ENCODE assay signal across 14 cellular contexts in genomic region chr9:71812385-71812784, GRCh38. TPM values are rescaled to one million over a fixed set of nuclear protein-coding genes. Genes with fewer than 3 reads are reported as not detected.
DNase-seq lines count a peak whose midpoint lies in the region; ATAC-seq and TF ChIP-seq lines count a peak whose summit lies in the region.
"Had no signal": no experiment of that assay in that cellular context is flagged by ENCODE, and none has a peak within 500 bp of the region (broad histone marks: within the 10 kb centered on the region; RNA-seq: fewer than 3 reads in every experiment).

No MANE protein-coding gene starts in this region.

- H3K4me3 ChIP-seq in AG04450 (ENCODE audit: low read depth, low read length) (no peak overlapping the region), MG63 (no peak overlapping the region), coronary artery (no peak overlapping the region), mesenchymal stem cell (ENCODE audit: insufficient read depth in 1 of 2, low read depth in 1 of 2, low read length in 2 of 2) (no peak overlapping the region)
- H3K4me3 ChIP-seq: skin epidermis had no signal

- no peak overlapping the region for H2BK15ac ChIP-seq in mesenchymal stem cell (ENCODE audit: low read depth, poor library complexity, severe bottlenecking)

- H3K36me3 Mint-ChIP-seq in activated CD4-positive, alpha-beta T cell treated with anti-CD3 and anti-CD28 coated beads, Interleukin-2, amount 10 ng/mL, durations not matched to agents 24 days and 14 days (ENCODE audit: low read depth), result no peaks in the 10 kb centered on the region
- H3K36me3 Mint-ChIP-seq: activated naive CD8-positive, alpha-beta T cell treated with anti-CD3 and anti-CD28 coated beads, Interleukin-2, amount 10 ng/mL, durations not matched to agents 7 days and 5 days; CD4-positive, alpha-beta memory T cell had no signal

- WGBS in mesenchymal stem cell, result 96% methylated on average over 4 of the region's 4 CpGs

- peak; percentile 31 for TF ChIP-seq CTCF in AG04450 (IDR thresholded peaks at IDR 0.05; ENCODE audit: low read depth, low read length)
- no peak for TF ChIP-seq CTCF in coronary artery (IDR thresholded peaks at IDR 0.05)

- H3K79me1 ChIP-seq in mesenchymal stem cell (replicated peaks; ENCODE audit: low read length, poor library complexity, severe bottlenecking), result no peaks in the 10 kb centered on the region

- H3K4me3 Mint-ChIP-seq in activated CD4-positive, alpha-beta T cell treated with anti-CD3 and anti-CD28 coated beads, Interleukin-2, amount 10 ng/mL, durations not matched to agents 24 days and 14 days, result no peak overlapping the region
- H3K4me3 Mint-ChIP-seq: activated naive CD8-positive, alpha-beta T cell treated with anti-CD3 and anti-CD28 coated beads, Interleukin-2, amount 10 ng/mL, durations not matched to agents 7 days and 5 days; CD4-positive, alpha-beta memory T cell had no signal

- H4K91ac ChIP-seq in mesenchymal stem cell (ENCODE audit: low read length), result no peak overlapping the region

- no peak overlapping the region for H3K4me2 ChIP-seq in mesenchymal stem cell (ENCODE audit: low read length, poor library complexity, severe bottlenecking)

- CTCF ChIA-PET in AG04450 (lab: Charles Lee), result interaction anchor here (0.6 to 2.4 kb wide), 4 partner anchors 132 to 214 kb away, joined by 3 to 12 read pairs (median 7); no protein-coding TSS in a partner anchor

- H3K9ac ChIP-seq in mesenchymal stem cell (ENCODE audit: low read length), result peak overlapping the region; percentile 24

- peak overlapping the region in 1 of 2 experiments; percentile 74 for H3K23ac ChIP-seq in mesenchymal stem cell (ENCODE audit: low read length in 2 of 2)

- H2BK5ac ChIP-seq in mesenchymal stem cell (ENCODE audit: low read depth, low read length, poor library complexity, severe bottlenecking), result no peak overlapping the region

- intact Hi-C loops in activated CD4-positive, alpha-beta T cell treated with anti-CD3 and anti-CD28 coated beads, Interleukin-2, amount 10 ng/mL, durations not matched to agents 24 days and 14 days (cut with micrococcal nuclease), result no loop called here

- no peaks in the 10 kb centered on the region for H3K4me1 ChIP-seq in mesenchymal stem cell (ENCODE audit: control insufficient read depth, insufficient read depth, low read depth, low read length)

- H2AFZ ChIP-seq in mesenchymal stem cell (ENCODE audit: low read depth, low read length), result no peak overlapping the region

- H3K9me3 ChIP-seq in AG04450 (ENCODE audit: control insufficient read depth, insufficient read depth, low read length) (no peaks in the 10 kb centered on the region), MG63 (no peaks in the 10 kb centered on the region), mesenchymal stem cell (ENCODE audit: control insufficient read depth, low read length) (no peaks in the 10 kb centered on the region)

- H2BK12ac ChIP-seq in mesenchymal stem cell (ENCODE audit: low read length in 2 of 2), result no peak overlapping the region

- peaks cover 5% of the 10 kb centered on the region for H3K4me1 Mint-ChIP-seq in activated CD4-positive, alpha-beta T cell treated with anti-CD3 and anti-CD28 coated beads, Interleukin-2, amount 10 ng/mL, durations not matched to agents 24 days and 14 days

- POLR2A ChIA-PET in AG04450 (lab: Yijun Ruan, JAX), result no interaction called here

- H2BK120ac ChIP-seq in mesenchymal stem cell (ENCODE audit: low read depth, low read length), result no peak overlapping the region

- H3K27ac ChIP-seq in AG04450 (ENCODE audit: low read depth, low read length), result no peak overlapping the region
- peak overlapping the region; percentile 23 to 62 for H3K27ac ChIP-seq in coronary artery
- H3K27ac ChIP-seq in mesenchymal stem cell (ENCODE audit: low read length, poor library complexity, severe bottlenecking), result no peak overlapping the region

- H3K4ac ChIP-seq in mesenchymal stem cell (ENCODE audit: low read depth in 1 of 2, low read length in 2 of 2), result no peak overlapping the region

- H3K18ac ChIP-seq in mesenchymal stem cell (ENCODE audit: low read depth in 1 of 2, low read length in 2 of 2), result no peak overlapping the region

- no peak for ATAC-seq in HG02763 (IDR thresholded peaks at IDR 0.05; ENCODE audit: unreplicated experiment)
- ATAC-seq: esophagus mucosa had no signal

- H3K27me3 ChIP-seq in AG04450 (ENCODE audit: control insufficient read depth, insufficient read depth, low read length), result peaks cover 2% of the 10 kb centered on the region
- no peaks in the 10 kb centered on the region for H3K27me3 ChIP-seq in MG63
- no peaks in the 10 kb centered on the region for H3K27me3 ChIP-seq in mesenchymal stem cell (ENCODE audit: control insufficient read depth in 1 of 2, insufficient read depth in 1 of 2, low read length in 2 of 2)

- no peaks in the 10 kb centered on the region for H3K27me3 Mint-ChIP-seq in activated CD4-positive, alpha-beta T cell treated with anti-CD3 and anti-CD28 coated beads, Interleukin-2, amount 10 ng/mL, durations not matched to agents 24 days and 14 days
- H3K27me3 Mint-ChIP-seq: activated naive CD8-positive, alpha-beta T cell treated with anti-CD3 and anti-CD28 coated beads, Interleukin-2, amount 10 ng/mL, durations not matched to agents 7 days and 5 days; CD4-positive, alpha-beta memory T cell had no signal

- DNase-seq in AG04450 (ENCODE audit: low read depth, low spot score) (no peak), MG63 (peak; percentile 5), coronary artery (ENCODE audit: low spot score) (peak; percentile 76), mesenchymal stem cell (no peak), NCI-H1092 treated with DMSO at 0.1 percent for 48 hours (lab: John Stamatoyannopoulos, UW) (no peak)
- no peak for DNase-seq in activated CD4-positive, alpha-beta T cell treated with anti-CD3 and anti-CD28 coated beads, Interleukin-2, amount 10 ng/mL, durations not matched to agents 24 days and 14 days
- no peak for DNase-seq in activated CD4-positive, alpha-beta T cell treated with anti-CD3 and anti-CD28 coated beads, Interleukin-2, amount 50 U/mL, for 1 hour
- DNase-seq: activated naive CD8-positive, alpha-beta T cell treated with anti-CD3 and anti-CD28 coated beads, Interleukin-2, amount 10 ng/mL, durations not matched to agents 7 days and 5 days; CD4-positive, alpha-beta memory T cell; NCI-H2029; SIG-M5 had no signal

- H3K27ac Mint-ChIP-seq in activated CD4-positive, alpha-beta T cell treated with anti-CD3 and anti-CD28 coated beads, Interleukin-2, amount 10 ng/mL, durations not matched to agents 24 days and 14 days, result no peak overlapping the region
- H3K27ac Mint-ChIP-seq: activated naive CD8-positive, alpha-beta T cell treated with anti-CD3 and anti-CD28 coated beads, Interleukin-2, amount 10 ng/mL, durations not matched to agents 7 days and 5 days had no signal

- no peak overlapping the region for H3K14ac ChIP-seq in mesenchymal stem cell (ENCODE audit: low read length in 2 of 2)

- H3K36me3 ChIP-seq in MG63 (no peaks in the 10 kb centered on the region), mesenchymal stem cell (ENCODE audit: control insufficient read depth in 1 of 2, insufficient read depth in 2 of 2, low read depth in 1 of 2, low read length in 2 of 2) (no peaks in the 10 kb centered on the region)

- H4K8ac ChIP-seq in mesenchymal stem cell (ENCODE audit: low read length), result no peak overlapping the region

- no peaks in the 10 kb centered on the region for H3K9me3 Mint-ChIP-seq in activated CD4-positive, alpha-beta T cell treated with anti-CD3 and anti-CD28 coated beads, Interleukin-2, amount 10 ng/mL, durations not matched to agents 24 days and 14 days
- H3K9me3 Mint-ChIP-seq: activated naive CD8-positive, alpha-beta T cell treated with anti-CD3 and anti-CD28 coated beads, Interleukin-2, amount 10 ng/mL, durations not matched to agents 7 days and 5 days; CD4-positive, alpha-beta memory T cell had no signal

- H2AK5ac ChIP-seq in mesenchymal stem cell (ENCODE audit: low read length, severe bottlenecking), result no peak overlapping the region

RNA-seq across cellular contexts. Expression of gene CEMIP2, which starts 44.1 kb away (rescaled TPM):
- 54.4 and 57.0 TPM in 2 replicates for polyA plus RNA-seq in AG04450 (2011; rRNA removed)
- 124 and 152 TPM in 2 replicates for polyA minus RNA-seq in AG04450 (2011; rRNA and poly(A)+ RNA removed)
- 0.30 and 7.8 TPM in 2 replicates for total RNA-seq in MG63 (2014; rRNA removed; shearing (Covaris generic); ENCODE audit: low replicate concordance)
- 41.7 TPM for polyA plus RNA-seq in mesenchymal stem cell (2013, experiment 1 of 2)
- 41.7 TPM for polyA plus RNA-seq in mesenchymal stem cell (2013, experiment 2 of 2)
- 47.7 and 55.1 TPM in 2 replicates for total RNA-seq in activated CD4-positive, alpha-beta T cell treated with anti-CD3 and anti-CD28 coated beads, Interleukin-2, amount 10 ng/mL, durations not matched to agents 24 days and 14 days

Comparison
In these comparisons a context has a peak if more than half of its experiments do, and no peak if none do; other contexts are left out.
1. DNase-seq: peak in MG63 (single experiment) and coronary artery (single experiment); none in AG04450 (single experiment), mesenchymal stem cell (single experiment), activated CD4-positive, alpha-beta T cell treated with anti-CD3 and anti-CD28 coated beads, Interleukin-2, amount 10 ng/mL, durations not matched to agents 24 days and 14 days (single experiment), activated CD4-positive, alpha-beta T cell treated with anti-CD3 and anti-CD28 coated beads, Interleukin-2, amount 50 U/mL, for 1 hour (single experiment) and NCI-H1092 treated with DMSO at 0.1 percent for 48 hours (single experiment).
2. H3K27ac ChIP-seq: peak in coronary artery (2 of 2); none in AG04450 (single experiment) and mesenchymal stem cell (single experiment).